Comparison of ENCODE assay signal across 1 cellular context in genomic region chr11:133136376-133136775, GRCh38.
TF ChIP-seq lines count a peak whose summit lies in the region.

No MANE protein-coding gene starts in this region.

TF ChIP-seq in GM23338, 12 proteins besides CTCF, POLR2A, EP300 and RAD21 (continued from another document):
- TF ChIP-seq ETS1 (IDR thresholded peaks at IDR 0.05), result no peak
- no peak for TF ChIP-seq CREB1 (CRISPR knock-in tag; IDR thresholded peaks at IDR 0.05; ENCODE audit: low read depth)
- TF ChIP-seq ZNF462 (CRISPR knock-in tag; IDR thresholded peaks at IDR 0.05), result no peak
- no peak for TF ChIP-seq EZH2phosphoT487 (IDR thresholded peaks at IDR 0.05; ENCODE audit: unreplicated experiment)
- TF ChIP-seq POLR2AphosphoS5 (IDR thresholded peaks at IDR 0.05; ENCODE audit: low read depth), result no peak
- no peak for TF ChIP-seq ZNF114 (CRISPR knock-in tag; IDR thresholded peaks at IDR 0.05)
- TF ChIP-seq REST (IDR thresholded peaks at IDR 0.05; ENCODE audit: unreplicated experiment), result no peak
- no peak for TF ChIP-seq NANOG (IDR thresholded peaks at IDR 0.05; ENCODE audit: borderline replicate concordance)
